Comparison of ENCODE assay signal across 21 cellular contexts in genomic region chr5:96072138-96072790, GRCh38.
DNase-seq lines count a peak whose midpoint lies in the region; ATAC-seq lines count a peak whose summit lies in the region.
"Had no signal": no experiment of that assay in that cellular context is flagged by ENCODE, and none has a peak within 500 bp of the region (broad histone marks: within the 10 kb centered on the region; RNA-seq: fewer than 3 reads in every experiment).

No MANE protein-coding gene starts in this region.

- peak overlapping the region; percentile 18 for H3K27ac Mint-ChIP-seq in activated CD4-positive, alpha-beta T cell treated with anti-CD3 and anti-CD28 coated beads, Interleukin-2, amount 10 ng/mL, durations not matched to agents 24 days and 14 days
- H3K27ac Mint-ChIP-seq in activated T-helper 17 cell treated with anti-CD3 and anti-CD28 coated beads, Interleukin-2, amount 50 U/mL, for 72 hours, result peak overlapping the region; percentile 24

- H3K4me3 Mint-ChIP-seq in activated CD4-positive, alpha-beta T cell treated with anti-CD3 and anti-CD28 coated beads, Interleukin-2, amount 10 ng/mL, durations not matched to agents 24 days and 14 days, result no peak overlapping the region
- H3K4me3 Mint-ChIP-seq in activated T-helper 17 cell treated with anti-CD3 and anti-CD28 coated beads, Interleukin-2, amount 50 U/mL, for 72 hours, result peak overlapping the region; percentile 25

- no peaks in the 10 kb centered on the region for H3K27me3 Mint-ChIP-seq in activated CD4-positive, alpha-beta T cell treated with anti-CD3 and anti-CD28 coated beads, Interleukin-2, amount 10 ng/mL, durations not matched to agents 24 days and 14 days
- no peaks in the 10 kb centered on the region for H3K27me3 Mint-ChIP-seq in activated T-helper 17 cell treated with anti-CD3 and anti-CD28 coated beads, Interleukin-2, amount 50 U/mL, for 72 hours

- intact Hi-C loops in activated CD4-positive, alpha-beta T cell treated with anti-CD3 and anti-CD28 coated beads, Interleukin-2, amount 10 ng/mL, durations not matched to agents 24 days and 14 days (cut with micrococcal nuclease), result loop anchor here (10.0 kb wide), 1 partner anchor 427 kb away; the partner anchor contains the start of gene RFESD

- H3K36me3 Mint-ChIP-seq in activated CD4-positive, alpha-beta T cell treated with anti-CD3 and anti-CD28 coated beads, Interleukin-2, amount 10 ng/mL, durations not matched to agents 24 days and 14 days (ENCODE audit: low read depth), result peaks cover 2% of the 10 kb centered on the region
- no peaks in the 10 kb centered on the region for H3K36me3 Mint-ChIP-seq in activated T-helper 17 cell treated with anti-CD3 and anti-CD28 coated beads, Interleukin-2, amount 50 U/mL, for 72 hours (ENCODE audit: low read depth)

- peak; percentile 31 for ATAC-seq in activated T-helper 17 cell treated with anti-CD3 and anti-CD28 coated beads, Interleukin-2, amount 50 U/mL, for 72 hours (replicated peaks)
- peak; percentile 59 for ATAC-seq in left lobe of liver
- ATAC-seq in HG03521 (IDR thresholded peaks at IDR 0.05; ENCODE audit: unreplicated experiment), result no peak
- ATAC-seq in GM21528 (IDR thresholded peaks at IDR 0.05; ENCODE audit: low FRiP score, unreplicated experiment), result no peak
- ATAC-seq: PC-3, Right ventricle myocardium inferior, SK-N-SH treated with all-trans-retinoic acid at 6 μM for 48 hours had no signal

- H3K9me3 Mint-ChIP-seq in activated CD4-positive, alpha-beta T cell treated with anti-CD3 and anti-CD28 coated beads, Interleukin-2, amount 10 ng/mL, durations not matched to agents 24 days and 14 days, result peaks cover 9% of the 10 kb centered on the region
- no peaks in the 10 kb centered on the region for H3K9me3 Mint-ChIP-seq in activated T-helper 17 cell treated with anti-CD3 and anti-CD28 coated beads, Interleukin-2, amount 50 U/mL, for 72 hours

- peak; percentile 53 for DNase-seq in activated CD4-positive, alpha-beta T cell treated with anti-CD3 and anti-CD28 coated beads, Interleukin-2, amount 10 ng/mL, durations not matched to agents 24 days and 14 days
- no peak for DNase-seq in activated CD4-positive, alpha-beta T cell treated with anti-CD3 and anti-CD28 coated beads, Interleukin-2, amount 50 U/mL, for 48 hours
- DNase-seq in left lobe of liver (ENCODE audit: low spot score) (no peak), amygdala (lab: John Stamatoyannopoulos, UW) (no peak)
- DNase-seq: 8988T; H7; NCI-H1048; NCI-H1417; NCI-H1694; NCI-H2029 treated with DMSO at 0.1 percent for 48 hours; NCI-H446 treated with DMSO at 0.1 percent for 48 hours; NCI-H526; NCI-H82; NK-92 treated with Interleukin-12 subunit alpha and Interleukin-12 subunit beta, amount 100 ng/mL, for 24 hours; PC-3; SJCRH30 had no signal

- H3K4me1 Mint-ChIP-seq in activated CD4-positive, alpha-beta T cell treated with anti-CD3 and anti-CD28 coated beads, Interleukin-2, amount 10 ng/mL, durations not matched to agents 24 days and 14 days, result peaks cover 39% of the 10 kb centered on the region
- peaks cover 19% of the 10 kb centered on the region for H3K4me1 Mint-ChIP-seq in activated T-helper 17 cell treated with anti-CD3 and anti-CD28 coated beads, Interleukin-2, amount 50 U/mL, for 72 hours

Comparison
In these comparisons a context has a peak if more than half of its experiments do, and no peak if none do; other contexts are left out.
1. ATAC-seq: peak in activated T-helper 17 cell treated with anti-CD3 and anti-CD28 coated beads, Interleukin-2, amount 50 U/mL, for 72 hours (single experiment) and left lobe of liver (single experiment); none in HG03521 (single experiment) and GM21528 (single experiment).